In the genomic region with DNA sequence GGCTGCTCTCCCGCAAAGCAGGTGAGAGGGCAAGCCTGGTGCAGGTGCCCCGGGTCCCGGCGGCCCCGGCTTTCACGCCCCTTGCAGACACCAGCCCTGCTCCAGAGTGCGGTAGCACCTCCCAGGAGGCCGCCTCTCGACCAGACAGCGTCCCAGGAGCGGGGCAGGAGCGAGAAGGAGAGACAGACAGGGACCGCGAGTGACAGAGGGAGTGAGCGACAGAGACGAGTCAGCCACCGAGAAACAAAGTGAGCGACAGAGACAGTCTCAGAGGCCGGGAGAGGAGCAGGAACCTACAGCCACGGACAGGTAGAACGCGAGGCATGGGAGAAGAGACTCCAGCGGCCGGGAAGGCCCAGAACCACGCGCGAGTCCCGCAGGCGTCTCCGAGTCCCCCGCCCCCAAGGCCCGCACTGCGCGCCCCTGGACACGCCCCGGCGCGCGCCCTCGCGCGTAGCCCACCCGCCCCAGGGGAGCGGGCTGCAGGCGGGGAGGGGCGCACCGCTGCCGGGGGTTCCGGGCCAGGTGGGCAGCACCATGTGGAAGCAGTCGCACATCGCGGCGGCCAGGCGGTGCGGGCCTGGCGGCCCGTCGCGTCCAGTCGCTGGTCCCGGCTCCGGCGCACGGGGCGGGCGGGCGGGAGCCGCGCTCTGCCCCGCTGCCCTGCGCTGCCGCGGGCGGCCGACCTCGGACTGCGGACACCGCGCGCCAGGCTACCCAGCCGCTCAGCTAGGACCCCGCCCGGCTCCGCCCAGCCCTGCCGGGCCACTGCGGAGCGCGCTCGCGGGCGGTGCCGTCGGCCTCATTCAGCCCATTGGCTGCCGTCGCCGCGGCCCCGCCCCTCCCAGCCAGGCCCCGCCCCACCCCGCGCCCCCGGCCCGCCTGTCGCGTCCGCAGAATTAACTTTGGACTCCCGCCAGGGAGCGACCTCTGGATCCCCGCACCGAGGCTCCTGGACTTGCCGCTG, we compare ENCODE assay signal across 8 cellular contexts. TPM values are rescaled to one million over a fixed set of nuclear protein-coding genes. Genes with fewer than 3 reads are reported as not detected.
A peak's percentile ranks its signal among the peaks of the same experiment; 100 is the strongest.
DNase-seq lines count a peak whose midpoint lies in the region; ATAC-seq and TF ChIP-seq lines count a peak whose summit lies in the region.

A gene (minus strand): TSS at position 694 of the 967 bp plus-strand sequence. CDS start 137 bp downstream, at position 557.

- H3K36me3 Mint-ChIP-seq in naive B cell: no peaks in the 10 kb centered on the region

- H3K27ac ChIP-seq in 22Rv1: peak within 1 kb of the TSS; percentile 58
- H3K27ac ChIP-seq in temporal lobe (ENCODE audit: low read depth, low read length): no peak within 1 kb of the TSS

- peak; percentile 60 to 70 for ATAC-seq in naive B cell (ENCODE audit: low read depth in 2 of 2)
- no peak for ATAC-seq in HG02981 (IDR thresholded peaks at IDR 0.05; ENCODE audit: unreplicated experiment)

- no peaks in the 10 kb centered on the region for H3K36me3 ChIP-seq in H7 (replicated peaks; ENCODE audit: control insufficient read depth, insufficient read depth, low read length)

- H3K27me3 Mint-ChIP-seq in naive B cell: peaks cover 11 to 48% (median 33%) of the 10 kb centered on the region in 3 donors

- peak within 1 kb of the TSS in 3 of 6 donors; percentile 52 to 79 (median 74) for H3K27ac Mint-ChIP-seq in naive B cell

- DNase-seq in H7 (peak; percentile 98), NOMO-1 treated with DMSO at 0.1 percent for 48 hours (lab: John Stamatoyannopoulos, UW; ENCODE audit: unreplicated experiment) (peak; percentile 51), activated T-helper 1 cell treated with Interleukin-2 at 50 U/mL for 16 hours (ENCODE audit: low read depth) (peak; percentile 20), fibroblast of peridontal ligament (ENCODE audit: extremely low read depth) (peak; percentile 43), naive B cell (peak; percentile 48)

- H3K4me1 Mint-ChIP-seq in naive B cell: peaks cover 13 to 17% (median 14%) of the 10 kb centered on the region in 3 donors

- H3K9me3 Mint-ChIP-seq in naive B cell: no peaks in the 10 kb centered on the region

- H3K27me3 ChIP-seq in H7 (ENCODE audit: control insufficient read depth, insufficient read depth, low read length): peaks cover 35% of the 10 kb centered on the region

- H3K4me3 ChIP-seq in H7 (ENCODE audit: insufficient read depth, low read depth, low read length): peak within 1 kb of the TSS; percentile 51

- TF ChIP-seq CTCF in 22Rv1 (IDR thresholded peaks at IDR 0.05): no peak

- peak within 1 kb of the TSS; percentile 65 to 93 (median 84) for H3K4me3 Mint-ChIP-seq in naive B cell

RNA-seq across cellular contexts. Expression of the gene that starts here (rescaled TPM):
- total RNA-seq in H7 (2014; rRNA removed; shearing (Covaris generic)): 2.0 and 2.3 TPM in 2 replicates
- under 1 TPM in 5 of 6 donors, not detected in 1; 0.63 to 0.92 (median 0.70) TPM for polyA plus RNA-seq in naive B cell (ENCODE audit: low read depth in 6 of 6)
- total RNA-seq in temporal lobe: 34.4 TPM

Comparison
In these comparisons a context has a peak if more than half of its experiments do, and no peak if none do; other contexts are left out.
1. RNA of the gene that starts here (total RNA-seq): 34.4 TPM in temporal lobe (single experiment); 2.0 to 2.3 TPM in H7; every median in the first group is over 10 times any median in the second.
2. Peak in DNase-seq and ATAC-seq in naive B cell; RNA of the gene not detected or under 1 TPM.
3. DNase-seq: peak in every context shown above with its lines; median percentile 98 in H7; 51 in NOMO-1 treated with DMSO at 0.1 percent for 48 hours; 48 in naive B cell; 43 in fibroblast of peridontal ligament; 20 in activated T-helper 1 cell treated with Interleukin-2 at 50 U/mL for 16 hours.